Comparison of ENCODE assay signal across 1 cellular context in genomic region chrX:37825225-37825842, GRCh38.
TF ChIP-seq lines count a peak whose summit lies in the region.

No MANE protein-coding gene starts in this region.

TF ChIP-seq in HepG2, 621 proteins besides CTCF, POLR2A, EP300 and RAD21:
- TF ChIP-seq ZFP90 (CRISPR knock-in tag; IDR thresholded peaks at IDR 0.05; ENCODE audit: borderline replicate concordance) (no peak), STAG1 (CRISPR knock-in tag; IDR thresholded peaks at IDR 0.05) (peak; percentile 66), SMC3 (IDR thresholded peaks at IDR 0.05; ENCODE audit: low read length) (peak; percentile 63; the same call in 1 of the 2 replicates)
